Comparison of ENCODE assay signal across 9 cellular contexts in the genomic region with DNA sequence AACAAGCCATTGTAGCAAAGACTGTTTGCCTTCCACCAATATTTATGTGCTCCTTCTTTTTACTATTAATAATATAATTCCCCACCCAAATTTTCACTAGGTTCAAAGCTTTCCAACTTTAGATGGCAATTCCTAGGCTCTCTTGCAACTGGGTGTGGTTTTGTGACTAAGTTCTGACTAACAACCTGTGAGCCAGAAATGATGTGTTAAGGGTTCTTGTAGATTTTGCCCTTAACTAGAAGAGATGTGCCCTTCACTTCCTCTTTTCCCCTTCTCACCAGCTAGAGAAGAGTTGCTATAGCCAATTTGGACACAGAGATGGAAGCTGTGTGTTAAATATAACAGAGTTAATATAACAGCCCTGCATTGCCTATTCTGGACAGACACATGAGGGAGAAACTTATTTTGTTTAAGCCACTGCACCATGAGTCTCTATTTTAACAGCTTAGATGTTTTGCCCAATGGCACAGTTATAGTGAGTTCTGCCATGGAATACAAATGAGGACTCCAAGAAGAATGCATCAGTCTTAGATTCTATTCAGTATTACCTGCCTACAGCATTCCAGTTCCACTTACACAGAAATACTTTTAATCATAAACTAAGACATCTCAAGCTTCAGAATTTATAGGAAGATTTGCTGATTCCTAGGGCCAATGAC.
DNase-seq lines count a peak whose midpoint lies in the region; ATAC-seq and TF ChIP-seq lines count a peak whose summit lies in the region.
"Had no signal": no experiment of that assay in that cellular context is flagged by ENCODE, and none has a peak within 500 bp of the region (broad histone marks: within the 10 kb centered on the region; RNA-seq: fewer than 3 reads in every experiment).

No MANE protein-coding gene starts in this region.

- no peak for TF ChIP-seq RAD21 in IMR-90 (IDR thresholded peaks at IDR 0.05; ENCODE audit: low read length)

- H3K27me3 ChIP-seq in IMR-90 (ENCODE audit: control insufficient read depth, insufficient read depth, low read length): no peaks in the 10 kb centered on the region

- TF ChIP-seq CTCF in IMR-90 (conservative IDR thresholded peaks at IDR 0.05; ENCODE audit: low read depth, low read length): no peak

- no peak overlapping the region for H3K4me3 ChIP-seq in IMR-90 (ENCODE audit: insufficient read depth, low read depth, low read length)

- in situ Hi-C loops in IMR-90 (cut with MboI; ENCODE audit: low sequenced_read_pairs): no loop called here

- no peak overlapping the region for H3K4me3 Mint-ChIP-seq in T-helper 2 cell treated with Interferon-gamma antibody and Interleukin-4, amounts not matched to agents 5 μg/mL and 100 μg/mL, for 36 hours
- H3K4me3 Mint-ChIP-seq in memory B cell: no peak overlapping the region
- H3K4me3 Mint-ChIP-seq: activated naive CD8-positive, alpha-beta T cell treated with anti-CD3 and anti-CD28 coated beads, Interleukin-2, amount 10 ng/mL, durations not matched to agents 7 days and 5 days had no signal

- CTCF ChIA-PET in IMR-90 (lab: Yijun Ruan, JAX): no interaction called here

- ATAC-seq in GM18505 (IDR thresholded peaks at IDR 0.05; ENCODE audit: unreplicated experiment) (peak; percentile 68), IMR-90 (ENCODE audit: low read depth) (0 out of 2 replicates have a peak, but pooled peaks have one; percentile 32), memory B cell (ENCODE audit: low read depth) (peak; percentile 45), HG03280 (IDR thresholded peaks at IDR 0.05; ENCODE audit: unreplicated experiment) (no peak), left colon (no peak)

- no peak overlapping the region for H4K5ac ChIP-seq in IMR-90 (ENCODE audit: low read depth, low read length)

- H3K4ac ChIP-seq in IMR-90 (ENCODE audit: low read depth, low read length): no peak overlapping the region

- H3K36me3 Mint-ChIP-seq in T-helper 2 cell treated with Interferon-gamma antibody and Interleukin-4, amounts not matched to agents 5 μg/mL and 100 μg/mL, for 36 hours (ENCODE audit: low read depth): peaks cover 2% of the 10 kb centered on the region
- no peaks in the 10 kb centered on the region for H3K36me3 Mint-ChIP-seq in memory B cell

- no peak overlapping the region for H3K9ac ChIP-seq in IMR-90 (ENCODE audit: low read depth, low read length)

- DNase-seq in IMR-90: peak; percentile 70
- DNase-seq in T-helper 2 cell treated with Interferon-gamma antibody and Interleukin-4, amounts not matched to agents 5 μg/mL and 100 μg/mL, for 36 hours (ENCODE audit: low spot score): peak; percentile 19
- DNase-seq in memory B cell (ENCODE audit: low spot score in 2 of 2): no peak
- no peak for DNase-seq in left colon
- DNase-seq in nucleus accumbens (lab: John Stamatoyannopoulos, UW): no peak
- DNase-seq: activated naive CD8-positive, alpha-beta T cell treated with anti-CD3 and anti-CD28 coated beads, Interleukin-2, amount 10 ng/mL, durations not matched to agents 7 days and 5 days; NCI-H526 had no signal

- H3K56ac ChIP-seq in IMR-90 (ENCODE audit: extremely low read depth, insufficient read depth, low read length): no peak overlapping the region

- H3K27me3 Mint-ChIP-seq in T-helper 2 cell treated with Interferon-gamma antibody and Interleukin-4, amounts not matched to agents 5 μg/mL and 100 μg/mL, for 36 hours (ENCODE audit: low read depth): no peaks in the 10 kb centered on the region
- H3K27me3 Mint-ChIP-seq in memory B cell: no peaks in the 10 kb centered on the region
- H3K27me3 Mint-ChIP-seq: activated naive CD8-positive, alpha-beta T cell treated with anti-CD3 and anti-CD28 coated beads, Interleukin-2, amount 10 ng/mL, durations not matched to agents 7 days and 5 days had no signal

- TF ChIP-seq POLR2A in GM18505 (IDR thresholded peaks at IDR 0.05; ENCODE audit: borderline replicate concordance, extremely low read depth, insufficient read depth, insufficient read length): no peak
- TF ChIP-seq POLR2A in IMR-90 (IDR thresholded peaks at IDR 0.05; ENCODE audit: low read depth, low read length): no peak

- H2AFZ ChIP-seq in IMR-90 (replicated peaks; ENCODE audit: low read length, poor library complexity): no peak overlapping the region

- no peak overlapping the region for H3K18ac ChIP-seq in IMR-90 (ENCODE audit: low read depth, low read length)

- no peaks in the 10 kb centered on the region for H4K20me1 ChIP-seq in IMR-90 (ENCODE audit: insufficient read depth, low read length)

- no peak overlapping the region for H2BK20ac ChIP-seq in IMR-90 (ENCODE audit: low read depth, low read length)

- BruUV-seq in IMR-90 (replicated peaks; lab: Mats Ljungman, UMichigan): no TSS peak

- H4K91ac ChIP-seq in IMR-90 (ENCODE audit: insufficient read depth, low read depth, low read length): no peak overlapping the region

- H4K8ac ChIP-seq in IMR-90 (ENCODE audit: low read depth in 2 of 2, low read length in 2 of 2): no peak overlapping the region; a peak in 1 of 4 replicates

- H2BK15ac ChIP-seq in IMR-90 (ENCODE audit: low read depth, low read length): no peak overlapping the region

- peaks cover 4% of the 10 kb centered on the region for H3K9me1 ChIP-seq in IMR-90 (ENCODE audit: insufficient read depth, low read length)

- intact Hi-C loops in IMR-90 (cut with micrococcal nuclease): no loop called here
- intact Hi-C loops in left colon (cut with DNase I, micrococcal nuclease): no loop called here

- no peak overlapping the region for H2BK120ac ChIP-seq in IMR-90 (ENCODE audit: low read depth, low read length)

- H3K4me1 ChIP-seq in IMR-90 (ENCODE audit: control insufficient read depth, insufficient read depth, low read length): peaks cover 4% of the 10 kb centered on the region

- H2AK9ac ChIP-seq in IMR-90 (replicated peaks; ENCODE audit: low read depth, low read length, poor library complexity): no peak overlapping the region

- H3K4me2 ChIP-seq in IMR-90 (ENCODE audit: low read depth, low read length): no peak overlapping the region

- no peaks in the 10 kb centered on the region for H3K79me1 ChIP-seq in IMR-90 (ENCODE audit: low read depth in 1 of 2, low read length in 2 of 2)

- no peak overlapping the region for H2BK5ac ChIP-seq in IMR-90 (ENCODE audit: low read depth, low read length, poor library complexity, severe bottlenecking)

- no peaks in the 10 kb centered on the region for H3K9me3 ChIP-seq in IMR-90 (ENCODE audit: control insufficient read depth, insufficient read depth, low read length)

- H3K14ac ChIP-seq in IMR-90 (replicated peaks; ENCODE audit: low read depth, low read length): no peak overlapping the region

- H3K4me1 Mint-ChIP-seq in T-helper 2 cell treated with Interferon-gamma antibody and Interleukin-4, amounts not matched to agents 5 μg/mL and 100 μg/mL, for 36 hours (ENCODE audit: low read depth): peaks cover 27% of the 10 kb centered on the region
- no peaks in the 10 kb centered on the region for H3K4me1 Mint-ChIP-seq in memory B cell

- dilution Hi-C loops in IMR-90 (cut with HindIII; ENCODE audit: low sequenced_read_pairs, unreplicated experiment): no loop called here

- H3K23ac ChIP-seq in IMR-90 (ENCODE audit: low read depth, low read length): no peak overlapping the region

- peaks cover 4% of the 10 kb centered on the region for H3K9me3 Mint-ChIP-seq in T-helper 2 cell treated with Interferon-gamma antibody and Interleukin-4, amounts not matched to agents 5 μg/mL and 100 μg/mL, for 36 hours
- no peaks in the 10 kb centered on the region for H3K9me3 Mint-ChIP-seq in memory B cell

- no peaks in the 10 kb centered on the region for H3K36me3 ChIP-seq in IMR-90 (ENCODE audit: control insufficient read depth, insufficient read depth, low read length)

- no peak overlapping the region for H2AK5ac ChIP-seq in IMR-90 (ENCODE audit: low read depth, low read length)

- POLR2A ChIA-PET in IMR-90 (lab: Charles Lee; ENCODE audit: unreplicated experiment): no interaction called here

- H3K27ac Mint-ChIP-seq in T-helper 2 cell treated with Interferon-gamma antibody and Interleukin-4, amounts not matched to agents 5 μg/mL and 100 μg/mL, for 36 hours: no peak overlapping the region
- H3K27ac Mint-ChIP-seq in memory B cell: no peak overlapping the region
- H3K27ac Mint-ChIP-seq: activated naive CD8-positive, alpha-beta T cell treated with anti-CD3 and anti-CD28 coated beads, Interleukin-2, amount 10 ng/mL, durations not matched to agents 7 days and 5 days had no signal

- H3K27ac ChIP-seq in IMR-90 (ENCODE audit: insufficient read depth, low read length): no peak overlapping the region

TF ChIP-seq in IMR-90, 13 proteins besides CTCF, POLR2A, EP300 and RAD21:
- TF ChIP-seq BHLHE40 (IDR thresholded peaks at IDR 0.05; ENCODE audit: low read depth, low read length): no peak

Comparison
In these comparisons a context has a peak if more than half of its experiments do, and no peak if none do; other contexts are left out.
1. ATAC-seq: peak in GM18505 (single experiment), IMR-90 (single experiment) and memory B cell (single experiment); none in HG03280 (single experiment) and left colon (single experiment).
2. DNase-seq: peak in IMR-90 (single experiment) and T-helper 2 cell treated with Interferon-gamma antibody and Interleukin-4, amounts not matched to agents 5 μg/mL and 100 μg/mL, for 36 hours (single experiment); none in memory B cell (0 of 2), left colon (0 of 2) and nucleus accumbens (0 of 56).